Comparison of ENCODE assay signal across 8 cellular contexts in genomic region chr17:4967539-4968165, GRCh38. TPM values are rescaled to one million over a fixed set of nuclear protein-coding genes. Genes with fewer than 3 reads are reported as not detected.
DNase-seq lines count a peak whose midpoint lies in the region; ATAC-seq and TF ChIP-seq lines count a peak whose summit lies in the region.

A gene with protein sequence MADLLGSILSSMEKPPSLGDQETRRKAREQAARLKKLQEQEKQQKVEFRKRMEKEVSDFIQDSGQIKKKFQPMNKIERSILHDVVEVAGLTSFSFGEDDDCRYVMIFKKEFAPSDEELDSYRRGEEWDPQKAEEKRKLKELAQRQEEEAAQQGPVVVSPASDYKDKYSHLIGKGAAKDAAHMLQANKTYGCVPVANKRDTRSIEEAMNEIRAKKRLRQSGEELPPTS (minus strand): TSS chr17:4967817. CDS start chr17:4967804, 13 bp downstream.

- TF ChIP-seq POLR2A in GM19193 (IDR thresholded peaks at IDR 0.05; ENCODE audit: extremely low read depth, insufficient read depth, insufficient read length) = peak; percentile 85

- DNase-seq in Ammon's horn (ENCODE audit: low spot score) (peak; percentile 98), NCI-H460 (ENCODE audit: extremely low read depth, low read depth) (peak; percentile 94), cerebellum (ENCODE audit: low spot score) (peak; percentile 96), kidney tubule cell (ENCODE audit: low spot score) (peak; percentile 98)
- peak; percentile 88 to 90 for DNase-seq in activated CD4-positive, alpha-beta T cell treated with anti-CD3 and anti-CD28 coated beads for 24 hours (ENCODE audit: low read depth in 2 of 2)
- peak; percentile 81 to 86 for DNase-seq in stimulated activated CD4-positive, alpha-beta T cell treated with anti-CD3 and anti-CD28 coated beads, Interleukin-1b, Interleukin-23, amount 100 ng/mL, for 1 hour (ENCODE audit: low read depth in 2 of 2)

- peak; percentile 70 for ATAC-seq in HG03432 (IDR thresholded peaks at IDR 0.05; ENCODE audit: unreplicated experiment)

RNA-seq across cellular contexts. Expression of the gene that starts here (rescaled TPM):
- 56.0 and 57.1 TPM in 2 replicates for total RNA-seq in NCI-H460 (2014; rRNA removed; shearing (Covaris generic))
- polyA plus RNA-seq in NCI-H460 (2014; cell fraction: nucleus; rRNA removed) = 50.5 and 56.5 TPM in 2 replicates
- 24.0 TPM for total RNA-seq in cerebellum

Comparison
In these comparisons a context has a peak if more than half of its experiments do, and no peak if none do; other contexts are left out.
1. Peak in every context shown above with its lines: DNase-seq and ATAC-seq.